Comparison of ENCODE assay signal across 9 cellular contexts in the genomic region with DNA sequence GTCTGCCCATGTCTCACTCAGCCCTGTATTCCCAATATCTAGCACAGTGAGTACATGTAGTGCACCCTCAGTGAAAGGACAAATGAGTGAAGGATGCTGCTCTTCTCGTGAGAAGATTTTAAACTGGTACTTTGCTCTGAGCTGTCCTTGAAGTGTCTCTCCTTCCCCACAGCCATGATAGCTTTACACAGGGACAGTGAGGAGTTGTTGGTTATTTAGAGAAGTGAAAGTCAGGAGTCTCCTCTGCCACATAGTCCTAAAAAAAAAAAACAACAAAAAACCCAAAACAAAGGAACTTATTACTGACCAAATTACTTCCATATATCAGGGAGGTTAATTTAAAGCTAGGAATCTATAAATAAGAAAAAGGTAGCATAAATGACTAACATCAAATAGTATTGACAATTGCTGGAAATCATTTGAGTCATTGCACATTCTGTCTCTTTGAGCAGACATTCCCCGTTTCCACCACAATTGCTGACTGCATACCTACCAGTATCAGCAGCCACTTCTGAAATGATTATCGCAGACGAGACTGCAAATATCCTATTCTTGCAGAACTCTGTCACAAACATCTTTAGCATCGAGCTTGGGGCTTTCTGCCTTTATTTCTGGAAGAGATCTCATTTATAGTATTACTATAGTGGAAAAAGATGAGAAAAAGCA.
A peak's percentile ranks its signal among the peaks of the same experiment; 100 is the strongest.
DNase-seq lines count a peak whose midpoint lies in the region; ATAC-seq and TF ChIP-seq lines count a peak whose summit lies in the region.
"Had no signal": no experiment of that assay in that cellular context is flagged by ENCODE, and none has a peak within 500 bp of the region (broad histone marks: within the 10 kb centered on the region; RNA-seq: fewer than 3 reads in every experiment).

No MANE protein-coding gene starts in this region.

- H3K9me3 ChIP-seq in MM.1S (replicated peaks; ENCODE audit: insufficient read depth, low read length) (no peaks in the 10 kb centered on the region), uterus (no peaks in the 10 kb centered on the region)
- no peaks in the 10 kb centered on the region for H3K9me3 ChIP-seq in effector memory CD4-positive, alpha-beta T cell (ENCODE audit: control insufficient read depth, low read length)

- TF ChIP-seq CTCF in MM.1S (IDR thresholded peaks at IDR 0.05; ENCODE audit: low read length) (no peak), uterus (IDR thresholded peaks at IDR 0.05) (no peak)

- H3K4me3 ChIP-seq in MM.1S (ENCODE audit: low read length) (no peak overlapping the region), uterus (no peak overlapping the region)
- H3K4me3 ChIP-seq in effector memory CD4-positive, alpha-beta T cell (ENCODE audit: insufficient read depth, low read depth, low read length, poor library complexity, severe bottlenecking), result no peak overlapping the region

- no peak for ATAC-seq in GM19463 (IDR thresholded peaks at IDR 0.05; ENCODE audit: unreplicated experiment)
- no peak for ATAC-seq in HG03108 (IDR thresholded peaks at IDR 0.05; ENCODE audit: unreplicated experiment)

- no peaks in the 10 kb centered on the region for H4K20me1 ChIP-seq in MM.1S (ENCODE audit: insufficient read depth, low read length)

- H3K9me2 ChIP-seq in MM.1S (replicated peaks; ENCODE audit: insufficient read depth, low read length), result no peaks in the 10 kb centered on the region

- no peak for TF ChIP-seq POLR2A in uterus (IDR thresholded peaks at IDR 0.05)

- H3K36me3 ChIP-seq in MM.1S (replicated peaks; ENCODE audit: insufficient read depth, low read length) (no peaks in the 10 kb centered on the region), uterus (no peaks in the 10 kb centered on the region)
- no peaks in the 10 kb centered on the region for H3K36me3 ChIP-seq in effector memory CD4-positive, alpha-beta T cell (ENCODE audit: control insufficient read depth, insufficient read depth, low read length)

- no peaks in the 10 kb centered on the region for H3K79me2 ChIP-seq in MM.1S (ENCODE audit: low read length)

- no peak overlapping the region for H3K9ac ChIP-seq in MM.1S (ENCODE audit: low read length)

- H3K27me3 ChIP-seq in MM.1S (replicated peaks; ENCODE audit: insufficient read depth, low read length) (no peaks in the 10 kb centered on the region), uterus (no peaks in the 10 kb centered on the region)
- no peaks in the 10 kb centered on the region for H3K27me3 ChIP-seq in effector memory CD4-positive, alpha-beta T cell (replicated peaks; ENCODE audit: control insufficient read depth, insufficient read depth, low read length, poor library complexity, severe bottlenecking)

- intact Hi-C loops in uterus (cut with DNase I; ENCODE audit: low total_unique reads), result no loop called here

- peak overlapping the region; percentile 30 for H3K4me2 ChIP-seq in MM.1S (ENCODE audit: low read depth, low read length)

- H3F3A ChIP-seq in MM.1S (ENCODE audit: insufficient read depth, low read length), result peaks cover 32% of the 10 kb centered on the region

- peak; percentile 24 to 35 (median 26) for DNase-seq in stimulated activated CD4-positive, alpha-beta T cell treated with anti-CD3 and anti-CD28 coated beads, Interleukin-12 subunit alpha, Interleukin-12 subunit beta, amount 100 ng/mL, for 48 hours (ENCODE audit: low read depth in 2 of 3, low spot score in 1 of 3)
- DNase-seq in stimulated activated CD4-positive, alpha-beta T cell treated with anti-CD3 and anti-CD28 coated beads, Interleukin-12 subunit alpha, Interleukin-12 subunit beta, amount 100 ng/mL, for 4 hours, result no peak
- DNase-seq in MM.1S (no peak), uterus (no peak), epidermal melanocyte (ENCODE audit: insufficient read length, low spot score) (no peak)
- DNase-seq in effector memory CD4-positive, alpha-beta T cell, result no peak
- DNase-seq: NCI-H446 treated with DMSO at 0.1 percent for 48 hours had no signal

- H3K4me1 ChIP-seq in MM.1S (ENCODE audit: low read length), result peaks cover 49% of the 10 kb centered on the region
- H3K4me1 ChIP-seq in effector memory CD4-positive, alpha-beta T cell (ENCODE audit: control insufficient read depth, insufficient read depth, low read length, poor library complexity, severe bottlenecking), result peaks cover 34% of the 10 kb centered on the region
- peaks cover 0 to 6% of the 10 kb centered on the region in 2 donors for H3K4me1 ChIP-seq in uterus

- H3K27ac ChIP-seq in MM.1S (ENCODE audit: low read length) (peak overlapping the region; percentile 37; the same call in 1 of the 2 replicates), uterus (peak overlapping the region; percentile 0 to 9)
- H3K27ac ChIP-seq in effector memory CD4-positive, alpha-beta T cell (ENCODE audit: insufficient read depth, low read length, poor library complexity, severe bottlenecking), result peak overlapping the region; percentile 2

- no peak overlapping the region for H2AFZ ChIP-seq in MM.1S (ENCODE audit: low read length)

Comparison
In these comparisons a context has a peak if more than half of its experiments do, and no peak if none do; other contexts are left out.
1. DNase-seq: peak in stimulated activated CD4-positive, alpha-beta T cell treated with anti-CD3 and anti-CD28 coated beads, Interleukin-12 subunit alpha, Interleukin-12 subunit beta, amount 100 ng/mL, for 48 hours (3 of 3); none in stimulated activated CD4-positive, alpha-beta T cell treated with anti-CD3 and anti-CD28 coated beads, Interleukin-12 subunit alpha, Interleukin-12 subunit beta, amount 100 ng/mL, for 4 hours (single experiment), MM.1S (single experiment), effector memory CD4-positive, alpha-beta T cell (0 of 3), uterus (0 of 2) and epidermal melanocyte (single experiment).
2. Peak in every context shown above with its lines, with median percentiles within 50 percentile points of each other: H3K27ac ChIP-seq.